In the genomic region with DNA sequence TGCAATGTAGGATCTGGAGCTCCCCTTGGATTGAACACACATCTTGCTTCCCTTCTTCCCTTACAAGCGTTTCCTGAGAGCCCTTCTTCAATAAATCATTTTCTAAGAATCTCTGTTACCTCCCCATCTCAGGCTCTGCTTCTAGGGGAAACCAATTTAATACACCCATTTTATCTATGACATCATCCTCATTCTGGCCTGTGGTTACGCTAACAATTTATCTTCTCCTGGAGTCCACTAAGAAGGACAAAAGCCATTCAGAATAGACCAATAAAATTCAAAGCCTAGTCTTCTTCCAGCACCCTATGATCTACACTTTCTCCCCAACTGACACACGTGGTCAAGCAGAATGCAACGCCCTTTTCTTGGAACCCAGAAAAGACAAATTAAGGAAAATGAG, we compare ENCODE assay signal across 1 cellular context.
TF ChIP-seq lines count a peak whose summit lies in the region.

No MANE protein-coding gene starts in this region.

TF ChIP-seq in HEK293, 187 proteins besides CTCF, POLR2A, EP300 and RAD21 (continued from another document):
- no peak for TF ChIP-seq ZNF501 (tag by site-specific recombination; IDR thresholded peaks at IDR 0.05)
